In the genomic region with DNA sequence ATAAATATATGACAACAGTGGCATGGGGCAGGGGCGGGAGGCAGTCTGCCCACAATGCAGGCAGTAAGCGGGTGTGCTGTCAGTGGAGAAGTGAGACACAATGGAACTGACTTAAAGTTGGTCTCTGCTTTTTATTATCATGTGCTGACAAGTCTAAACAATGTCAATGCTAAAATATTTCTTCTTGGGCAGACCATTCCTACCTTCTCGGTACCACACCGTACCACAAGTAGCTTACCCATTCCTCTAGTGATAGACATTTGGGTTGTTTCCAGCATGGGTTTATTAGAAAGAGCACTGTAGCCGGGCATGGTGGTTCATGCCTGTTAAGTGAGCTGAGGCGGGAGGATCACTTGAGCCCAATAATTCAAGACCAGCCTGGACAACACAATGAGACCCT, we compare ENCODE assay signal across 15 cellular contexts. TPM values are rescaled to one million over a fixed set of nuclear protein-coding genes. Genes with fewer than 3 reads are reported as not detected.
DNase-seq lines count a peak whose midpoint lies in the region; ATAC-seq and TF ChIP-seq lines count a peak whose summit lies in the region.
"Had no signal": no experiment of that assay in that cellular context is flagged by ENCODE, and none has a peak within 500 bp of the region (broad histone marks: within the 10 kb centered on the region; RNA-seq: fewer than 3 reads in every experiment).

No MANE protein-coding gene starts in this region.

- CTCF ChIA-PET in RWPE1 (lab: Yijun Ruan, JAX) = interaction anchor here (0.6 to 0.8 kb wide), 2 partner anchors 32 to 354 kb away, joined by 3 to 4 read pairs; no protein-coding TSS in a partner anchor

- intact Hi-C loops in Right ventricle myocardium superior (cut with DNase I) = no loop called here
- intact Hi-C loops in cardiac septum (cut with DNase I) = no loop called here

- POLR2A ChIA-PET in RWPE1 (lab: Yijun Ruan, JAX; ENCODE audit: low non-redundant PET) = no interaction called here

- DNase-seq in Right ventricle myocardium superior (no peak), cardiac septum (ENCODE audit: low spot score) (no peak), RWPE1 (ENCODE audit: low spot score) (no peak), epithelial cell of esophagus (ENCODE audit: low read depth) (peak; percentile 74), substantia nigra (lab: John Stamatoyannopoulos, UW) (no peak), GM10266 (ENCODE audit: extremely low spot score) (no peak)
- DNase-seq: EL, NCI-H1436, NCI-H2029, NCI-H2171, NCI-H446, RPMI8226 had no signal

- ATAC-seq in Right ventricle myocardium superior (ENCODE audit: poor library complexity) (peak; percentile 28), GM21423 (IDR thresholded peaks at IDR 0.05; ENCODE audit: unreplicated experiment) (no peak), HG03196 (IDR thresholded peaks at IDR 0.05; ENCODE audit: unreplicated experiment) (no peak)
- ATAC-seq: K562 had no signal

- TF ChIP-seq CTCF in RWPE1 (conservative IDR thresholded peaks at IDR 0.05; ENCODE audit: low read depth) (no peak), epithelial cell of esophagus (IDR thresholded peaks at IDR 0.05; ENCODE audit: insufficient read depth, low read depth, low read length, missing control alignments) (no peak), GM10266 (IDR thresholded peaks at IDR 0.05; ENCODE audit: control insufficient read depth, insufficient read depth, low read depth, missing control alignments) (no peak)

- no peak overlapping the region for H3K4me3 ChIP-seq in epithelial cell of esophagus (ENCODE audit: low read length)
- H3K4me3 ChIP-seq: K562 had no signal

- H3K27ac ChIP-seq in RWPE1 (peak overlapping the region; percentile 82), substantia nigra (ENCODE audit: low read depth, low read length, poor library complexity, severe bottlenecking) (peak overlapping the region; percentile 38)

RNA-seq across cellular contexts. Expression of a gene that starts 2.6 kb away (rescaled TPM):
- total RNA-seq in Right ventricle myocardium superior (22.6 TPM), cardiac septum (2.9 TPM)
- total RNA-seq: K562 had no signal

RNA-seq across cellular contexts. Expression of a gene that starts 38.2 kb away (rescaled TPM):
- total RNA-seq in Right ventricle myocardium superior (14.9 TPM), cardiac septum (14.2 TPM)

RNA-seq across cellular contexts. Expression of a gene that starts 42.6 kb away (rescaled TPM):
- total RNA-seq in Right ventricle myocardium superior (42.8 TPM), cardiac septum (32.8 TPM)

RNA-seq across cellular contexts. Expression of a gene that starts 58.0 kb away (rescaled TPM):
- total RNA-seq in Right ventricle myocardium superior (41.3 TPM), cardiac septum (37.2 TPM)
